ENCODE assay signal across 1 cellular context in the genomic region with DNA sequence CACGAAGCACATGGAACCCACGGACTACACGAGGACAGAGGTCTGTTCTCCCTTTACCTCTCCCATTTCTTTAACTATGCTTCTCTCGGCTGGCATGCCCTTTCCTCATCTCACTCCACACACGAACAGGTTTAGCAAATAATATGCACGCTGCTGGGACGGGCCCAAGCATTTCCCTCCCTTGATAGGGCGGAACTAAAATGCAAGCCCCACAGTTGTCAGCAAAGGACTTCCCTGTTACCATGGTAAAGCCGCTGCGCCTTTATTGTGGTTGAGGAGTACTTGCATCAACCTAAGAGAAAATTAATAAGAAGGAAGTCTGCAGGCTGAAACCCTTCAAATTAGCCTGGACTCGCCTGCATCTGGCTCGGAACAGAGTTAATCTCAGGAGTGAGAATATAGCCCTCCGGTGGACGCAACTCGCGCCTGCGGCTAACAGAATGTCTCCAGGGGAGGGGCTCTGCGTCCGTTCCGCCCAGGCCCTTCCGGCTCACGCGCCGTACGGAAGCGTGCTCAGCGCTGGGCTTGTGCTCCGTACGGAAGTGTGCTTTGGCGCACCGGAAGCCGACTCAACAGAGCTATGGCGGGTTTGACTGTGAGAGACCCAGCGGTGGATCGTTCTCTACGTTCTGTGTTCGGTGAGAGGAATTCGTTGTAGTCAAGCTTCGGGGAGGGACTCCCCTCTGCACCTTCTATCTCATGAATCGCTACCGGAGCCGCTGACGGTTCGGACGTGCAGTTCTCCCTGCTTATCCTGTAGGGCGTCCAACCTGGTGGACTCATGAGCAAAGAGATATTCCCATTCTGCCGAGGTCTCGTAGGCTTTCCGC.
TF ChIP-seq lines count a peak whose summit lies in the region.

A gene with protein sequence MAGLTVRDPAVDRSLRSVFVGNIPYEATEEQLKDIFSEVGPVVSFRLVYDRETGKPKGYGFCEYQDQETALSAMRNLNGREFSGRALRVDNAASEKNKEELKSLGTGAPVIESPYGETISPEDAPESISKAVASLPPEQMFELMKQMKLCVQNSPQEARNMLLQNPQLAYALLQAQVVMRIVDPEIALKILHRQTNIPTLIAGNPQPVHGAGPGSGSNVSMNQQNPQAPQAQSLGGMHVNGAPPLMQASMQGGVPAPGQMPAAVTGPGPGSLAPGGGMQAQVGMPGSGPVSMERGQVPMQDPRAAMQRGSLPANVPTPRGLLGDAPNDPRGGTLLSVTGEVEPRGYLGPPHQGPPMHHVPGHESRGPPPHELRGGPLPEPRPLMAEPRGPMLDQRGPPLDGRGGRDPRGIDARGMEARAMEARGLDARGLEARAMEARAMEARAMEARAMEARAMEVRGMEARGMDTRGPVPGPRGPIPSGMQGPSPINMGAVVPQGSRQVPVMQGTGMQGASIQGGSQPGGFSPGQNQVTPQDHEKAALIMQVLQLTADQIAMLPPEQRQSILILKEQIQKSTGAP (plus strand): TSS at position 555 of the 830 bp plus-strand sequence. CDS start 26 bp downstream, at position 581.

TF ChIP-seq in K562, 482 proteins besides CTCF, POLR2A, EP300 and RAD21 (continued from another document and continues in another):
- TF ChIP-seq, protein P1, sequence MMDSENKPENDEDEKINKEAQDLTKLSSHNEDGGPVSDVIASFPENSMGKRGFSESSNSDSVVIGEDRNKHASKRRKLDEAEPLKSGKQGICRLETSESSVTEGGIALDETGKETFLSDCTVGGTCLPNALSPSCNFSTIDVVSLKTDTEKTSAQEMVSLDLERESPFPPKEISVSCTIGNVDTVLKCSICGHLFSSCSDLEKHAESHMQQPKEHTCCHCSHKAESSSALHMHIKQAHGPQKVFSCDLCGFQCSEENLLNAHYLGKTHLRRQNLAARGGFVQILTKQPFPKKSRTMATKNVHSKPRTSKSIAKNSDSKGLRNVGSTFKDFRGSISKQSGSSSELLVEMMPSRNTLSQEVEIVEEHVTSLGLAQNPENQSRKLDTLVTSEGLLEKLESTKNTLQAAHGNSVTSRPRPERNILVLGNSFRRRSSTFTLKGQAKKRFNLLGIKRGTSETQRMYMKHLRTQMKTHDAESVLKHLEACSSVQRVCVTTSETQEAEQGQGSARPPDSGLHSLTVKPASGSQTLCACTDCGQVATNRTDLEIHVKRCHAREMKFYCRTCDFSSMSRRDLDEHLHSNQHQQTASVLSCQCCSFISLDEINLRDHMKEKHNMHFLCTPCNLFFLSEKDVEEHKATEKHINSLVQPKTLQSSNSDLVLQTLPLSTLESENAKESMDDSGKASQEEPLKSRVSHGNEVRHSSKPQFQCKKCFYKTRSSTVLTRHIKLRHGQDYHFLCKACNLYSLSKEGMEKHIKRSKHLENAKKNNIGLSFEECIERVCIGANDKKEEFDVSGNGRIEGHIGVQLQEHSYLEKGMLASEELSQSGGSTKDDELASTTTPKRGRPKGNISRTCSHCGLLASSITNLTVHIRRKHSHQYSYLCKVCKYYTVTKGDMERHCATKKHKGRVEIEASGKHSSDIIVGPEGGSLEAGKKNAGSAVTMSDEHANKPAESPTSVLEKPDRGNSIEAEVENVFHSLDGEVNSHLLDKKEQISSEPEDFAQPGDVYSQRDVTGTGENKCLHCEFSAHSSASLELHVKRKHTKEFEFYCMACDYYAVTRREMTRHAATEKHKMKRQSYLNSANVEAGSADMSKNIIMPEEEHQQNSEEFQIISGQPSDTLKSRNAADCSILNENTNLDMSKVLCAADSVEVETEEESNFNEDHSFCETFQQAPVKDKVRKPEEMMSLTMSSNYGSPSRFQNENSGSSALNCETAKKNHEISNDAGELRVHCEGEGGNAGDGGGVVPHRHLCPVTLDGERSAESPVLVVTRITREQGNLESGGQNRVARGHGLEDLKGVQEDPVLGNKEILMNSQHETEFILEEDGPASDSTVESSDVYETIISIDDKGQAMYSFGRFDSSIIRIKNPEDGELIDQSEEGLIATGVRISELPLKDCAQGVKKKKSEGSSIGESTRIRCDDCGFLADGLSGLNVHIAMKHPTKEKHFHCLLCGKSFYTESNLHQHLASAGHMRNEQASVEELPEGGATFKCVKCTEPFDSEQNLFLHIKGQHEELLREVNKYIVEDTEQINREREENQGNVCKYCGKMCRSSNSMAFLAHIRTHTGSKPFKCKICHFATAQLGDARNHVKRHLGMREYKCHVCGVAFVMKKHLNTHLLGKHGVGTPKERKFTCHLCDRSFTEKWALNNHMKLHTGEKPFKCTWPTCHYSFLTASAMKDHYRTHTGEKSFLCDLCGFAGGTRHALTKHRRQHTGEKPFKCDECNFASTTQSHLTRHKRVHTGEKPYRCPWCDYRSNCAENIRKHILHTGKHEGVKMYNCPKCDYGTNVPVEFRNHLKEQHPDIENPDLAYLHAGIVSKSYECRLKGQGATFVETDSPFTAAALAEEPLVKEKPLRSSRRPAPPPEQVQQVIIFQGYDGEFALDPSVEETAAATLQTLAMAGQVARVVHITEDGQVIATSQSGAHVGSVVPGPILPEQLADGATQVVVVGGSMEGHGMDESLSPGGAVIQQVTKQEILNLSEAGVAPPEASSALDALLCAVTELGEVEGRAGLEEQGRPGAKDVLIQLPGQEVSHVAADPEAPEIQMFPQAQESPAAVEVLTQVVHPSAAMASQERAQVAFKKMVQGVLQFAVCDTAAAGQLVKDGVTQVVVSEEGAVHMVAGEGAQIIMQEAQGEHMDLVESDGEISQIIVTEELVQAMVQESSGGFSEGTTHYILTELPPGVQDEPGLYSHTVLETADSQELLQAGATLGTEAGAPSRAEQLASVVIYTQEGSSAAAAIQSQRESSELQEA (IDR thresholded peaks at IDR 0.05; ENCODE audit: low read depth) = no peak
- TF ChIP-seq FOS (IDR thresholded peaks at IDR 0.05; ENCODE audit: extremely low read depth, insufficient read length) (no peak), CBFA2T2 (conservative IDR thresholded peaks at IDR 0.05) (no peak), ZNF121 (CRISPR knock-in tag; conservative IDR thresholded peaks at IDR 0.05) (peak; percentile 24; the same call in 1 of the 2 replicates), FOXK1 (CRISPR knock-in tag; IDR thresholded peaks at IDR 0.05; ENCODE audit: borderline replicate concordance) (no peak), RUNX1 (IDR thresholded peaks at IDR 0.05; ENCODE audit: low read depth) (no peak), JUN (IDR thresholded peaks at IDR 0.05; ENCODE audit: borderline replicate concordance, low read depth, low read length) (no peak), JUN (CRISPR knock-in tag; IDR thresholded peaks at IDR 0.05; ENCODE audit: borderline replicate concordance) (no peak), TRIM24 (IDR thresholded peaks at IDR 0.05) (peak in 1 of 2 experiments; percentile 81; a peak in 2 of 4 replicates), ZNF76 (CRISPR knock-in tag; IDR thresholded peaks at IDR 0.05; ENCODE audit: borderline replicate concordance) (no peak), ZNF707 (CRISPR knock-in tag; conservative IDR thresholded peaks at IDR 0.05) (no peak), ZNF347 (CRISPR knock-in tag; IDR thresholded peaks at IDR 0.05; ENCODE audit: low read depth) (no peak), HMGN3 (IDR thresholded peaks at IDR 0.05; ENCODE audit: borderline replicate concordance, extremely low read depth, insufficient read length, low read depth, low read length) (no peak), ETS2 (tag; IDR thresholded peaks at IDR 0.05; ENCODE audit: borderline replicate concordance, poor library complexity, severe bottlenecking) (no peak), RBBP5 (IDR thresholded peaks at IDR 0.05; ENCODE audit: borderline replicate concordance, insufficient read depth, low read length, poor library complexity, severe bottlenecking) (peak; percentile 71), SMAD1 (IDR thresholded peaks at IDR 0.05; ENCODE audit: low read depth, low read length, partially characterized antibody) (no peak), HDAC2 (IDR thresholded peaks at IDR 0.05) (no peak), BMI1 (IDR thresholded peaks at IDR 0.05; ENCODE audit: low read length) (no peak), E2F3 (CRISPR knock-in tag; IDR thresholded peaks at IDR 0.05) (no peak)
- TF ChIP-seq, protein P2, sequence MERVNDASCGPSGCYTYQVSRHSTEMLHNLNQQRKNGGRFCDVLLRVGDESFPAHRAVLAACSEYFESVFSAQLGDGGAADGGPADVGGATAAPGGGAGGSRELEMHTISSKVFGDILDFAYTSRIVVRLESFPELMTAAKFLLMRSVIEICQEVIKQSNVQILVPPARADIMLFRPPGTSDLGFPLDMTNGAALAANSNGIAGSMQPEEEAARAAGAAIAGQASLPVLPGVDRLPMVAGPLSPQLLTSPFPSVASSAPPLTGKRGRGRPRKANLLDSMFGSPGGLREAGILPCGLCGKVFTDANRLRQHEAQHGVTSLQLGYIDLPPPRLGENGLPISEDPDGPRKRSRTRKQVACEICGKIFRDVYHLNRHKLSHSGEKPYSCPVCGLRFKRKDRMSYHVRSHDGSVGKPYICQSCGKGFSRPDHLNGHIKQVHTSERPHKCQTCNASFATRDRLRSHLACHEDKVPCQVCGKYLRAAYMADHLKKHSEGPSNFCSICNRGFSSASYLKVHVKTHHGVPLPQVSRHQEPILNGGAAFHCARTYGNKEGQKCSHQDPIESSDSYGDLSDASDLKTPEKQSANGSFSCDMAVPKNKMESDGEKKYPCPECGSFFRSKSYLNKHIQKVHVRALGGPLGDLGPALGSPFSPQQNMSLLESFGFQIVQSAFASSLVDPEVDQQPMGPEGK (CRISPR knock-in tag; IDR thresholded peaks at IDR 0.05; ENCODE audit: borderline replicate concordance) = no peak
- TF ChIP-seq, protein P3, sequence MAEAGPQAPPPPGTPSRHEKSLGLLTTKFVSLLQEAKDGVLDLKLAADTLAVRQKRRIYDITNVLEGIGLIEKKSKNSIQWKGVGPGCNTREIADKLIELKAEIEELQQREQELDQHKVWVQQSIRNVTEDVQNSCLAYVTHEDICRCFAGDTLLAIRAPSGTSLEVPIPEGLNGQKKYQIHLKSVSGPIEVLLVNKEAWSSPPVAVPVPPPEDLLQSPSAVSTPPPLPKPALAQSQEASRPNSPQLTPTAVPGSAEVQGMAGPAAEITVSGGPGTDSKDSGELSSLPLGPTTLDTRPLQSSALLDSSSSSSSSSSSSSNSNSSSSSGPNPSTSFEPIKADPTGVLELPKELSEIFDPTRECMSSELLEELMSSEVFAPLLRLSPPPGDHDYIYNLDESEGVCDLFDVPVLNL (CRISPR knock-in tag; IDR thresholded peaks at IDR 0.05; ENCODE audit: low read depth) = no peak
- TF ChIP-seq, protein P4, sequence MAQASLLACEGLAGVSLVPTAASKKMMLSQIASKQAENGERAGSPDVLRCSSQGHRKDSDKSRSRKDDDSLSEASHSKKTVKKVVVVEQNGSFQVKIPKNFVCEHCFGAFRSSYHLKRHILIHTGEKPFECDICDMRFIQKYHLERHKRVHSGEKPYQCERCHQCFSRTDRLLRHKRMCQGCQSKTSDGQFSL (CRISPR knock-in tag; IDR thresholded peaks at IDR 0.05) = no peak
- TF ChIP-seq, protein P4 (tag; IDR thresholded peaks at IDR 0.05) = no peak
- TF ChIP-seq, protein P5, sequence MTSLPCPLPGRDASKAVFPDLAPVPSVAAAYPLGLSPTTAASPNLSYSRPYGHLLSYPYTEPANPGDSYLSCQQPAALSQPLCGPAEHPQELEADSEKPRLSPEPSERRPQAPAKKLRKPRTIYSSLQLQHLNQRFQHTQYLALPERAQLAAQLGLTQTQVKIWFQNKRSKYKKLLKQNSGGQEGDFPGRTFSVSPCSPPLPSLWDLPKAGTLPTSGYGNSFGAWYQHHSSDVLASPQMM (CRISPR knock-in tag; IDR thresholded peaks at IDR 0.05) = no peak
- TF ChIP-seq, protein P6, sequence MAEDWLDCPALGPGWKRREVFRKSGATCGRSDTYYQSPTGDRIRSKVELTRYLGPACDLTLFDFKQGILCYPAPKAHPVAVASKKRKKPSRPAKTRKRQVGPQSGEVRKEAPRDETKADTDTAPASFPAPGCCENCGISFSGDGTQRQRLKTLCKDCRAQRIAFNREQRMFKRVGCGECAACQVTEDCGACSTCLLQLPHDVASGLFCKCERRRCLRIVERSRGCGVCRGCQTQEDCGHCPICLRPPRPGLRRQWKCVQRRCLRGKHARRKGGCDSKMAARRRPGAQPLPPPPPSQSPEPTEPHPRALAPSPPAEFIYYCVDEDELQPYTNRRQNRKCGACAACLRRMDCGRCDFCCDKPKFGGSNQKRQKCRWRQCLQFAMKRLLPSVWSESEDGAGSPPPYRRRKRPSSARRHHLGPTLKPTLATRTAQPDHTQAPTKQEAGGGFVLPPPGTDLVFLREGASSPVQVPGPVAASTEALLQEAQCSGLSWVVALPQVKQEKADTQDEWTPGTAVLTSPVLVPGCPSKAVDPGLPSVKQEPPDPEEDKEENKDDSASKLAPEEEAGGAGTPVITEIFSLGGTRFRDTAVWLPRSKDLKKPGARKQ (CRISPR knock-in tag; IDR thresholded peaks at IDR 0.05) = 0 out of 2 replicates have a peak, but pooled peaks have one; percentile 64
- TF ChIP-seq, protein P7, sequence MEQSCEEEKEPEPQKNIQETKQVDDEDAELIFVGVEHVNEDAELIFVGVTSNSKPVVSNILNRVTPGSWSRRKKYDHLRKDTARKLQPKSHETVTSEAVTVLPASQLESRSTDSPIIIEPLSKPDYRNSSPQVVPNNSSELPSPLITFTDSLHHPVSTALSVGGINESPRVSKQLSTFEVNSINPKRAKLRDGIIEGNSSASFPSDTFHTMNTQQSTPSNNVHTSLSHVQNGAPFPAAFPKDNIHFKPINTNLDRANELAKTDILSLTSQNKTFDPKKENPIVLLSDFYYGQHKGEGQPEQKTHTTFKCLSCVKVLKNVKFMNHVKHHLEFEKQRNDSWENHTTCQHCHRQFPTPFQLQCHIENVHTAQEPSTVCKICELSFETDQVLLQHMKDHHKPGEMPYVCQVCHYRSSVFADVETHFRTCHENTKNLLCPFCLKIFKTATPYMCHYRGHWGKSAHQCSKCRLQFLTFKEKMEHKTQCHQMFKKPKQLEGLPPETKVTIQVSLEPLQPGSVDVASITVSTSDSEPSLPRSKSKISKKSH (CRISPR knock-in tag; IDR thresholded peaks at IDR 0.05) = no peak
- TF ChIP-seq, protein P8, sequence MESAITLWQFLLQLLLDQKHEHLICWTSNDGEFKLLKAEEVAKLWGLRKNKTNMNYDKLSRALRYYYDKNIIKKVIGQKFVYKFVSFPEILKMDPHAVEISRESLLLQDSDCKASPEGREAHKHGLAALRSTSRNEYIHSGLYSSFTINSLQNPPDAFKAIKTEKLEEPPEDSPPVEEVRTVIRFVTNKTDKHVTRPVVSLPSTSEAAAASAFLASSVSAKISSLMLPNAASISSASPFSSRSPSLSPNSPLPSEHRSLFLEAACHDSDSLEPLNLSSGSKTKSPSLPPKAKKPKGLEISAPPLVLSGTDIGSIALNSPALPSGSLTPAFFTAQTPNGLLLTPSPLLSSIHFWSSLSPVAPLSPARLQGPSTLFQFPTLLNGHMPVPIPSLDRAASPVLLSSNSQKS (CRISPR knock-in tag; IDR thresholded peaks at IDR 0.05) = no peak
